18 cellular contexts compared by ENCODE assay signal in genomic region chr22:21695432-21696085, GRCh38. TPM values are rescaled to one million over a fixed set of nuclear protein-coding genes. Genes with fewer than 3 reads are reported as not detected.
DNase-seq lines count a peak whose midpoint lies in the region; ATAC-seq and TF ChIP-seq lines count a peak whose summit lies in the region.
"Had no signal": no experiment of that assay in that cellular context is flagged by ENCODE, and none has a peak within 500 bp of the region (broad histone marks: within the 10 kb centered on the region; RNA-seq: fewer than 3 reads in every experiment).

No MANE protein-coding gene starts in this region.

- CTCF ChIA-PET in activated CD8-positive, alpha-beta T cell treated with anti-CD3 and anti-CD28 coated beads, Interleukin-2, amount 10 ng/mL, durations not matched to agents 7 days and 5 days (lab: Charles Lee) = no interaction called here

- H3K36me3 ChIP-seq in endodermal cell (ENCODE audit: control insufficient read depth, insufficient read depth, low read length) = peaks cover 32% of the 10 kb centered on the region

- H3K27ac ChIP-seq in endodermal cell (ENCODE audit: low read depth, low read length) = peak overlapping the region; percentile 29
- H3K27ac ChIP-seq: HL-60 had no signal

- H3K9ac ChIP-seq in endodermal cell (ENCODE audit: extremely low read depth, low read length, poor library complexity, severe bottlenecking) = no peak overlapping the region

- H3K4me3 Mint-ChIP-seq in activated CD8-positive, alpha-beta T cell treated with anti-CD3 and anti-CD28 coated beads, Interleukin-2, amount 10 ng/mL, durations not matched to agents 7 days and 5 days = no peak overlapping the region
- H3K4me3 Mint-ChIP-seq in endodermal cell = no peak overlapping the region
- no peak overlapping the region for H3K4me3 Mint-ChIP-seq in stimulated activated effector memory CD8-positive, alpha-beta T cell treated with anti-CD3 and anti-CD28 coated beads, Interleukin-12 subunit alpha, Interleukin-12 subunit beta, amount 100 ng/mL, for 72 hours
- H3K4me3 Mint-ChIP-seq in CD14-positive monocyte = no peak overlapping the region
- H3K4me3 Mint-ChIP-seq: CD8-positive, alpha-beta memory T cell had no signal

- H3K4me1 Mint-ChIP-seq in activated CD8-positive, alpha-beta T cell treated with anti-CD3 and anti-CD28 coated beads, Interleukin-2, amount 10 ng/mL, durations not matched to agents 7 days and 5 days (ENCODE audit: low read depth) = peaks cover 2% of the 10 kb centered on the region
- peaks cover 6% of the 10 kb centered on the region for H3K4me1 Mint-ChIP-seq in endodermal cell
- peaks cover 8% of the 10 kb centered on the region for H3K4me1 Mint-ChIP-seq in stimulated activated effector memory CD8-positive, alpha-beta T cell treated with anti-CD3 and anti-CD28 coated beads, Interleukin-12 subunit alpha, Interleukin-12 subunit beta, amount 100 ng/mL, for 72 hours
- H3K4me1 Mint-ChIP-seq in CD14-positive monocyte = no peaks in the 10 kb centered on the region

- H3K36me3 Mint-ChIP-seq in activated CD8-positive, alpha-beta T cell treated with anti-CD3 and anti-CD28 coated beads, Interleukin-2, amount 10 ng/mL, durations not matched to agents 7 days and 5 days (ENCODE audit: low read depth) = peaks cover 21% of the 10 kb centered on the region
- peaks cover 44% of the 10 kb centered on the region for H3K36me3 Mint-ChIP-seq in endodermal cell (ENCODE audit: low read depth)
- peaks cover 85% of the 10 kb centered on the region for H3K36me3 Mint-ChIP-seq in stimulated activated effector memory CD8-positive, alpha-beta T cell treated with anti-CD3 and anti-CD28 coated beads, Interleukin-12 subunit alpha, Interleukin-12 subunit beta, amount 100 ng/mL, for 72 hours
- H3K36me3 Mint-ChIP-seq in CD14-positive monocyte = peaks cover 71 to 85% of the 10 kb centered on the region in 2 donors

- no peaks in the 10 kb centered on the region for H3K9me3 Mint-ChIP-seq in activated CD8-positive, alpha-beta T cell treated with anti-CD3 and anti-CD28 coated beads, Interleukin-2, amount 10 ng/mL, durations not matched to agents 7 days and 5 days (ENCODE audit: insufficient read depth)
- H3K9me3 Mint-ChIP-seq in endodermal cell = no peaks in the 10 kb centered on the region
- H3K9me3 Mint-ChIP-seq in stimulated activated effector memory CD8-positive, alpha-beta T cell treated with anti-CD3 and anti-CD28 coated beads, Interleukin-12 subunit alpha, Interleukin-12 subunit beta, amount 100 ng/mL, for 72 hours = no peaks in the 10 kb centered on the region
- H3K9me3 Mint-ChIP-seq in CD14-positive monocyte = no peaks in the 10 kb centered on the region
- H3K9me3 Mint-ChIP-seq: CD8-positive, alpha-beta memory T cell; IgD-negative memory B cell had no signal

- H3K27ac Mint-ChIP-seq in activated CD8-positive, alpha-beta T cell treated with anti-CD3 and anti-CD28 coated beads, Interleukin-2, amount 10 ng/mL, durations not matched to agents 7 days and 5 days = peak overlapping the region; percentile 79
- H3K27ac Mint-ChIP-seq in endodermal cell (no peak overlapping the region), CD14-positive monocyte (peak overlapping the region in 3 of 7 donors; percentile 54 to 64 (median 55))
- peak overlapping the region; percentile 83 for H3K27ac Mint-ChIP-seq in stimulated activated effector memory CD8-positive, alpha-beta T cell treated with anti-CD3 and anti-CD28 coated beads, Interleukin-12 subunit alpha, Interleukin-12 subunit beta, amount 100 ng/mL, for 72 hours

- intact Hi-C loops in left ventricle myocardium superior (cut with micrococcal nuclease) = no loop called here
- intact Hi-C loops in Right ventricle myocardium inferior (cut with DNase I) = no loop called here
- intact Hi-C loops in CD14-positive monocyte (cut with micrococcal nuclease) = loop anchor here in 1 of 2 donors (10.0 kb wide), 1 partner anchor 89 kb away; no protein-coding TSS in a partner anchor

- no peaks in the 10 kb centered on the region for H3K9me3 ChIP-seq in endodermal cell (ENCODE audit: control insufficient read depth, low read length)
- H3K9me3 ChIP-seq: HAP-1 had no signal

- no peaks in the 10 kb centered on the region for H3K27me3 ChIP-seq in endodermal cell (ENCODE audit: control insufficient read depth, insufficient read depth, low read length, poor library complexity, severe bottlenecking)

- DNase-seq in left ventricle myocardium superior = no peak
- DNase-seq in Right ventricle myocardium inferior (ENCODE audit: missing footprints) = no peak
- DNase-seq in activated CD8-positive, alpha-beta T cell treated with anti-CD3 and anti-CD28 coated beads, Interleukin-2, amount 10 ng/mL, durations not matched to agents 7 days and 5 days = no peak
- peak; percentile 38 for DNase-seq in endodermal cell
- DNase-seq in stimulated activated effector memory CD8-positive, alpha-beta T cell treated with anti-CD3 and anti-CD28 coated beads, Interleukin-12 subunit alpha, Interleukin-12 subunit beta, amount 100 ng/mL, for 72 hours (ENCODE audit: low spot score in 2 of 2) = no peak
- no peak for DNase-seq in CD14-positive monocyte (ENCODE audit: low spot score)
- DNase-seq: CD8-positive, alpha-beta memory T cell; DMS79; NCI-H1105 treated with DMSO at 0.1 percent for 48 hours; NCI-H1694 treated with DMSO at 0.1 percent for 48 hours; NCI-H2107; NCI-H2227 treated with DMSO at 0.1 percent for 48 hours; NCI-H524 treated with DMSO at 0.1 percent for 48 hours had no signal

- TF ChIP-seq CTCF in endodermal cell (conservative IDR thresholded peaks at IDR 0.05) (no peak), CD14-positive monocyte (IDR thresholded peaks at IDR 0.05) (no peak)

- H3K4me1 ChIP-seq in endodermal cell (ENCODE audit: control insufficient read depth, insufficient read depth, low read length) = no peaks in the 10 kb centered on the region
- H3K4me1 ChIP-seq: HAP-1 had no signal

- no peak overlapping the region for H3K4me3 ChIP-seq in endodermal cell (ENCODE audit: low read length)
- H3K4me3 ChIP-seq: HAP-1 had no signal

- 90 to 92% methylated on average over 6 of the region's 6 CpGs for WGBS in endodermal cell (ENCODE audit: insufficient coverage in 1 of 2, insufficient read length in 1 of 2), 2 experiments

- no peaks in the 10 kb centered on the region for H3K27me3 Mint-ChIP-seq in activated CD8-positive, alpha-beta T cell treated with anti-CD3 and anti-CD28 coated beads, Interleukin-2, amount 10 ng/mL, durations not matched to agents 7 days and 5 days (ENCODE audit: low read depth)
- H3K27me3 Mint-ChIP-seq in endodermal cell (ENCODE audit: insufficient read depth) = no peaks in the 10 kb centered on the region
- peaks cover 0 to 1% (median 0%) of the 10 kb centered on the region in 3 donors for H3K27me3 Mint-ChIP-seq in CD14-positive monocyte (ENCODE audit: low read depth in 3 of 3)
- H3K27me3 Mint-ChIP-seq: IgD-negative memory B cell had no signal

- POLR2A ChIA-PET in activated CD8-positive, alpha-beta T cell treated with anti-CD3 and anti-CD28 coated beads, Interleukin-2, amount 10 ng/mL, durations not matched to agents 7 days and 5 days (lab: Charles Lee) = no interaction called here

- ATAC-seq in left ventricle myocardium superior = peak; percentile 9
- no peak for ATAC-seq in Right ventricle myocardium inferior
- ATAC-seq in activated CD8-positive, alpha-beta T cell treated with anti-CD3 and anti-CD28 coated beads, Interleukin-2, amount 10 ng/mL, durations not matched to agents 7 days and 5 days = no peak
- no peak for ATAC-seq in stimulated activated effector memory CD8-positive, alpha-beta T cell treated with anti-CD3 and anti-CD28 coated beads, Interleukin-12 subunit alpha, Interleukin-12 subunit beta, amount 100 ng/mL, for 72 hours
- no peak for ATAC-seq in HG03196 (IDR thresholded peaks at IDR 0.05; ENCODE audit: unreplicated experiment)
- ATAC-seq in GM18511 (IDR thresholded peaks at IDR 0.05; ENCODE audit: unreplicated experiment) = no peak

RNA-seq across cellular contexts. Expression of gene PPIL2, which starts 29.7 kb away (rescaled TPM):
- total RNA-seq in left ventricle myocardium superior (25.7 TPM), Right ventricle myocardium inferior (24.5 TPM), endodermal cell (10 to 100 TPM; 39.9 to 41.2 TPM)
- total RNA-seq in activated CD8-positive, alpha-beta T cell treated with anti-CD3 and anti-CD28 coated beads, Interleukin-2, amount 10 ng/mL, durations not matched to agents 7 days and 5 days = 10 to 100 TPM; 66.0 to 72.1 TPM
- polyA plus RNA-seq in endodermal cell (2013, experiment 1 of 2) = 39.4 TPM
- 35.8 TPM for polyA plus RNA-seq in endodermal cell (2013, experiment 2 of 2)
- 10 to 100 TPM in 1 of 2 donors, 1 to 10 TPM in 1; 8.9 to 16.8 TPM for polyA plus RNA-seq in CD14-positive monocyte

RNA-seq across cellular contexts. Expression of gene YPEL1, which starts 40.0 kb away (rescaled TPM):
- total RNA-seq in left ventricle myocardium superior = 3.2 TPM
- total RNA-seq in Right ventricle myocardium inferior = 4.4 TPM
- total RNA-seq in activated CD8-positive, alpha-beta T cell treated with anti-CD3 and anti-CD28 coated beads, Interleukin-2, amount 10 ng/mL, durations not matched to agents 7 days and 5 days = 1 to 10 TPM; 6.3 to 8.8 TPM
- 10 to 100 TPM; 13.4 to 23.4 TPM for total RNA-seq in endodermal cell
- 27.1 TPM for polyA plus RNA-seq in endodermal cell (2013, experiment 1 of 2)
- polyA plus RNA-seq in endodermal cell (2013, experiment 2 of 2) = 27.2 TPM
- 1 to 10 TPM; 2.0 to 2.3 TPM for polyA plus RNA-seq in CD14-positive monocyte

RNA-seq across cellular contexts. Expression of gene SDF2L1, which starts 53.5 kb away (rescaled TPM):
- 17.9 TPM for total RNA-seq in left ventricle myocardium superior
- total RNA-seq in Right ventricle myocardium inferior = 20.7 TPM
- total RNA-seq in activated CD8-positive, alpha-beta T cell treated with anti-CD3 and anti-CD28 coated beads, Interleukin-2, amount 10 ng/mL, durations not matched to agents 7 days and 5 days = 10 to 100 TPM; 85.9 to 86.4 TPM
- 10 to 100 TPM; 30.3 to 61.4 TPM for total RNA-seq in endodermal cell
- 17.6 TPM for polyA plus RNA-seq in endodermal cell (2013, experiment 1 of 2)
- 20.9 TPM for polyA plus RNA-seq in endodermal cell (2013, experiment 2 of 2)
- 10 to 100 TPM; 44.7 to 46.2 TPM for polyA plus RNA-seq in CD14-positive monocyte
